In genomic region chr2:98577313-98577712, GRCh38 we compare ENCODE assay signal across 19 cellular contexts. TPM values are rescaled to one million over a fixed set of nuclear protein-coding genes. Genes with fewer than 3 reads are reported as not detected.
DNase-seq lines count a peak whose midpoint lies in the region; ATAC-seq, FAIRE-seq and TF ChIP-seq lines count a peak whose summit lies in the region.
"Had no signal": no experiment of that assay in that cellular context is flagged by ENCODE, and none has a peak within 500 bp of the region (broad histone marks: within the 10 kb centered on the region; RNA-seq: fewer than 3 reads in every experiment).

No MANE protein-coding gene starts in this region.

- DNase-seq in DMS53 (lab: John Stamatoyannopoulos, UW) (peak; percentile 39), DMS53 treated with DMSO at 0.1 percent for 48 hours (lab: John Stamatoyannopoulos, UW; ENCODE audit: unreplicated experiment) (no peak), HTR-8/SVneo (ENCODE audit: insufficient read length, low spot score) (no peak), choroid plexus epithelial cell (ENCODE audit: low read depth) (no peak), left lobe of liver (ENCODE audit: low spot score) (peak; percentile 26), GM19240 (ENCODE audit: insufficient read length, low spot score) (no peak), NCI-H1694 treated with DMSO at 0.1 percent for 48 hours (lab: John Stamatoyannopoulos, UW) (no peak), foreskin fibroblast (no peak)
- DNase-seq: activated B cell treated with CpG ODN at 0.5 μM for 24 hours; CD8-positive, alpha-beta memory T cell; hippocampal formation; NCI-H2029; NCI-H524; ovary; tibial artery had no signal

- H3K4me3 ChIP-seq in choroid plexus epithelial cell (ENCODE audit: low read depth, low read length) (no peak overlapping the region), foreskin fibroblast (ENCODE audit: low read depth in 1 of 2, low read length in 2 of 2) (no peak overlapping the region)
- H3K4me3 ChIP-seq: ovary, smooth muscle cell, tibial artery had no signal

- TF ChIP-seq CTCF in choroid plexus epithelial cell (conservative IDR thresholded peaks at IDR 0.05; ENCODE audit: low read depth, low read length), result peak; percentile 31
- no peak for TF ChIP-seq CTCF in foreskin fibroblast (IDR thresholded peaks at IDR 0.05; ENCODE audit: low read depth, low read length)

- no peak for ATAC-seq in left lobe of liver
- ATAC-seq: stimulated activated memory B cell treated with anti-CD40 and anti-IgM and Interleukin-4, amounts not matched to agents 10 μg/mL and 1 μg/mL and 100 μg/mL, for 72 hours had no signal

- peak; percentile 78 for FAIRE-seq in HTR-8/SVneo (lab: Jason Lieb, UNC)
- FAIRE-seq: GM12891, H54 had no signal

RNA-seq across cellular contexts. Expression of gene COA5, which starts 31.0 kb away (rescaled TPM):
- 21.2 TPM for total RNA-seq in left lobe of liver

RNA-seq across cellular contexts. Expression of gene UNC50, which starts 31.1 kb away (rescaled TPM):
- 18.3 TPM for total RNA-seq in left lobe of liver

Comparison
In these comparisons a context has a peak if more than half of its experiments do, and no peak if none do; other contexts are left out.
1. DNase-seq: peak in DMS53 (single experiment) and left lobe of liver (single experiment); none in DMS53 treated with DMSO at 0.1 percent for 48 hours (single experiment), HTR-8/SVneo (single experiment), choroid plexus epithelial cell (single experiment), GM19240 (single experiment), NCI-H1694 treated with DMSO at 0.1 percent for 48 hours (single experiment) and foreskin fibroblast (0 of 2).